ENCODE assay signal across 10 cellular contexts in the genomic region with DNA sequence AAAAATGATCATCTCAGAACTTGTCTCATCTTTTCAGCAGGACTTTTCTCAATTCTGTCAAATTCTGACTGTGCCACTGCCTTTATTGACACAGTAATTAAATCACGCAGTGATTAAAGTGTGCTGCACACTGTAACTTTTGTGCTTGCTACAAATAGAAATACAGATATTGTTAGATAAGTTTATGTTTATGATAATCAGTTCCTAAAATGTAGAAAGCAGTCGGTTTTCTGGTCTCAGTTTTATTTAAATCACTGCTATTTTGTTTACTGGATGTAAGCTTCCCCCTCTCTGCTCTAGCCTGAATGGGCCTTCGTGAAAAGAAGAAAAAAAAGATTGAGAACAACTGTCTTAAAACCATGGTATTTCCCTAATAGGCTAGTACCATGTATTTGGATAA.
DNase-seq lines count a peak whose midpoint lies in the region; ATAC-seq, FAIRE-seq and TF ChIP-seq lines count a peak whose summit lies in the region.
"Had no signal": no experiment of that assay in that cellular context is flagged by ENCODE, and none has a peak within 500 bp of the region (broad histone marks: within the 10 kb centered on the region; RNA-seq: fewer than 3 reads in every experiment).

No MANE protein-coding gene starts in this region.

- H3K9me3 ChIP-seq in IMR-90 (ENCODE audit: control insufficient read depth, insufficient read depth, low read length) (no peaks in the 10 kb centered on the region), GM12878 (replicated peaks; ENCODE audit: control insufficient read depth, insufficient read depth, low read length) (peaks cover 2% of the 10 kb centered on the region; the same call in 2 of the 3 replicates)
- no peaks in the 10 kb centered on the region for H3K9me3 ChIP-seq in naive thymus-derived CD4-positive, alpha-beta T cell (ENCODE audit: control insufficient read depth in 2 of 3, low read length in 3 of 3)

- H3K4me3 Mint-ChIP-seq in naive thymus-derived CD4-positive, alpha-beta T cell: peak overlapping the region in 8 of 10 donors; percentile 17 to 98 (median 91)

- WGBS in IMR-90 (ENCODE audit: extremely low coverage in 2 of 2, insufficient read length in 1 of 2), 2 experiments: no CpG with 5 or more reads among the region's 3 CpGs
- 4% methylated on average over 3 of the region's 3 CpGs for WGBS in GM12878 (ENCODE audit: insufficient coverage, insufficient replicate concordance, low lambda C conversion rate, missing lambda C conversion rate)

- TF ChIP-seq POLR2A in IMR-90 (IDR thresholded peaks at IDR 0.05; ENCODE audit: low read depth, low read length) (no peak), GM12878 (IDR thresholded peaks at IDR 0.05; ENCODE audit: low read depth, low read length) (no peak), GM18505 (IDR thresholded peaks at IDR 0.05; ENCODE audit: borderline replicate concordance, extremely low read depth, insufficient read depth, insufficient read length) (no peak)

- peak overlapping the region; percentile 98 to 100 (median 100) for H3K27ac Mint-ChIP-seq in naive thymus-derived CD4-positive, alpha-beta T cell

- in situ Hi-C loops in IMR-90 (cut with MboI; ENCODE audit: low sequenced_read_pairs) (loop anchor here (5.0 to 10.0 kb wide), 2 partner anchors 178 to 960 kb away; a partner anchor contains a TSS), GM12878 (cut with MboI) (loop anchor here (5.0 to 25.0 kb wide), 5 partner anchors 337 to 1620 kb away; a partner anchor contains a TSS)

- H2BK5ac ChIP-seq in IMR-90 (ENCODE audit: low read depth, low read length, poor library complexity, severe bottlenecking): peak overlapping the region; percentile 94

- H3K9me3 Mint-ChIP-seq in naive thymus-derived CD4-positive, alpha-beta T cell: peaks cover 0 to 6% (median 0%) of the 10 kb centered on the region in 11 donors

- H3K56ac ChIP-seq in IMR-90 (ENCODE audit: extremely low read depth, insufficient read depth, low read length): no peak overlapping the region

- intact Hi-C loops in IMR-90 (cut with micrococcal nuclease): loop anchor here (5.0 to 10.0 kb wide), 3 partner anchors 417 to 900 kb away; no protein-coding TSS in a partner anchor
- intact Hi-C loops in GM12878 (cut with micrococcal nuclease; ENCODE audit: unreplicated experiment): loop anchor here (5.0 kb wide), 4 partner anchors 273 to 637 kb away; a partner anchor contains a TSS
- intact Hi-C loops in naive thymus-derived CD4-positive, alpha-beta T cell (cut with micrococcal nuclease): loop anchor here (5.0 to 10.0 kb wide), 9 partner anchors 337 to 1620 kb away; a partner anchor contains a TSS

- SMC1A ChIA-PET in GM12878 (lab: Charles Lee; ENCODE audit: uncharacterized antibody, unreplicated experiment): interaction anchor here (0.6 to 5.2 kb wide), 22 partner anchors 10 to 1620 kb away, joined by 3 to 134 read pairs (median 4); no protein-coding TSS in a partner anchor

- H3K79me2 ChIP-seq in ACC112 (ENCODE audit: control insufficient read depth, insufficient read depth, low read length, unreplicated experiment) (no peaks in the 10 kb centered on the region), GM12878 (ENCODE audit: control insufficient read depth, insufficient read depth, low read length) (no peaks in the 10 kb centered on the region)

- H3K4me1 ChIP-seq in ACC112 (ENCODE audit: control insufficient read depth, insufficient read depth, low read length, unreplicated experiment) (peaks cover 21% of the 10 kb centered on the region), IMR-90 (ENCODE audit: control insufficient read depth, insufficient read depth, low read length) (peaks cover 5% of the 10 kb centered on the region; the same call in 1 of the 2 replicates), GM12878 (ENCODE audit: control insufficient read depth, insufficient read depth, low read length) (peaks cover 18% of the 10 kb centered on the region)
- peaks cover 27 to 35% of the 10 kb centered on the region in 2 donors for H3K4me1 ChIP-seq in naive thymus-derived CD4-positive, alpha-beta T cell (ENCODE audit: control insufficient read depth in 2 of 2, insufficient read depth in 2 of 2, low read length in 2 of 2)

- H3K27ac ChIP-seq in ACC112 (ENCODE audit: low read depth, low read length): peak overlapping the region; percentile 98
- peak overlapping the region; percentile 13; the same call in 1 of the 2 replicates for H3K27ac ChIP-seq in IMR-90 (ENCODE audit: insufficient read depth, low read length)
- H3K27ac ChIP-seq in GM12878 (ENCODE audit: control insufficient read depth, insufficient read depth): peak overlapping the region; percentile 97
- H3K27ac ChIP-seq in naive thymus-derived CD4-positive, alpha-beta T cell (ENCODE audit: low read depth, low read length): peak overlapping the region; percentile 99

- H2AK5ac ChIP-seq in IMR-90 (ENCODE audit: low read depth, low read length): no peak overlapping the region

- no peak for FAIRE-seq in GM12878 (lab: Jason Lieb, UNC)
- FAIRE-seq: H1, TTC549 had no signal

- peak overlapping the region; percentile 31 for H2AFZ ChIP-seq in ACC112 (ENCODE audit: low read length, unreplicated experiment)
- H2AFZ ChIP-seq in IMR-90 (replicated peaks; ENCODE audit: low read length, poor library complexity): no peak overlapping the region
- peak overlapping the region; percentile 70 for H2AFZ ChIP-seq in GM12878 (ENCODE audit: control insufficient read depth, low read depth, low read length)

- H4K91ac ChIP-seq in IMR-90 (ENCODE audit: insufficient read depth, low read depth, low read length): no peak overlapping the region

- H3K4ac ChIP-seq in IMR-90 (ENCODE audit: low read depth, low read length): no peak overlapping the region

- peaks cover 24 to 64% (median 49%) of the 10 kb centered on the region in 7 donors for H3K4me1 Mint-ChIP-seq in naive thymus-derived CD4-positive, alpha-beta T cell

- peaks cover 0 to 12% (median 0%) of the 10 kb centered on the region in 5 donors for H3K36me3 Mint-ChIP-seq in naive thymus-derived CD4-positive, alpha-beta T cell

- H3K4me2 ChIP-seq in IMR-90 (ENCODE audit: low read depth, low read length) (no peak overlapping the region), GM12878 (ENCODE audit: control insufficient read depth, insufficient read depth) (peak overlapping the region; percentile 69)

- no peak overlapping the region for H2AK9ac ChIP-seq in IMR-90 (replicated peaks; ENCODE audit: low read depth, low read length, poor library complexity)

- no peaks in the 10 kb centered on the region for H3K27me3 Mint-ChIP-seq in naive thymus-derived CD4-positive, alpha-beta T cell

- TF ChIP-seq EP300 in GM12878 (IDR thresholded peaks at IDR 0.05; ENCODE audit: borderline replicate concordance in 1 of 2, control insufficient read depth in 1 of 2, low read depth in 2 of 2, low read length in 2 of 2): no peak

- no peak overlapping the region for H3K23ac ChIP-seq in IMR-90 (ENCODE audit: low read depth, low read length)

- H3K27me3 ChIP-seq in ACC112 (ENCODE audit: insufficient read depth, low read length): no peaks in the 10 kb centered on the region
- H3K27me3 ChIP-seq in IMR-90 (ENCODE audit: control insufficient read depth, insufficient read depth, low read length): no peaks in the 10 kb centered on the region
- H3K27me3 ChIP-seq in GM12878 (replicated peaks in 1 of 2; ENCODE audit: control insufficient read depth in 2 of 2, insufficient read depth in 2 of 2, low read length in 1 of 2): no peaks in the 10 kb centered on the region
- no peaks in the 10 kb centered on the region for H3K27me3 ChIP-seq in naive thymus-derived CD4-positive, alpha-beta T cell (ENCODE audit: control insufficient read depth in 2 of 2, insufficient read depth in 2 of 2, low read length in 2 of 2)

- H3K18ac ChIP-seq in IMR-90 (ENCODE audit: low read depth, low read length): no peak overlapping the region; the same call in 1 of the 2 replicates

- H3K9me1 ChIP-seq in IMR-90 (ENCODE audit: insufficient read depth, low read length): no peaks in the 10 kb centered on the region

- peak overlapping the region; percentile 22; the same call in 1 of the 2 replicates for H4K5ac ChIP-seq in IMR-90 (ENCODE audit: low read depth, low read length)

- no peak for ATAC-seq in IMR-90 (ENCODE audit: low read depth)
- no peak for ATAC-seq in GM12878
- ATAC-seq in naive thymus-derived CD4-positive, alpha-beta T cell: no peak
- ATAC-seq in HG02642 (IDR thresholded peaks at IDR 0.05; ENCODE audit: poor library complexity, unreplicated experiment): no peak
- no peak for ATAC-seq in HG02571 (IDR thresholded peaks at IDR 0.05; ENCODE audit: unreplicated experiment)
- no peak for ATAC-seq in HG02610 (IDR thresholded peaks at IDR 0.05; ENCODE audit: unreplicated experiment)
- ATAC-seq in GM18505 (IDR thresholded peaks at IDR 0.05; ENCODE audit: unreplicated experiment): no peak

- CTCF ChIA-PET in IMR-90 (lab: Yijun Ruan, JAX): interaction anchor here (1.8 kb wide), 1 partner anchor 11 kb away, joined by 9 read pairs; no protein-coding TSS in a partner anchor
- CTCF ChIA-PET in GM12878 (lab: Yijun Ruan, JAX): interaction anchor here (0.6 to 3.9 kb wide), 13 partner anchors 10 to 1076 kb away, joined by 3 to 90 read pairs (median 5); no protein-coding TSS in a partner anchor
- CTCF ChIA-PET in naive thymus-derived CD4-positive, alpha-beta T cell (lab: Charles Lee): interaction anchor here (0.5 kb wide), 1 partner anchor 319 kb away, joined by 3 read pairs; no protein-coding TSS in a partner anchor

- H4K20me1 ChIP-seq in IMR-90 (ENCODE audit: insufficient read depth, low read length): no peaks in the 10 kb centered on the region
- H4K20me1 ChIP-seq in GM12878 (ENCODE audit: control insufficient read depth, insufficient read depth): no peaks in the 10 kb centered on the region

- H3K9ac ChIP-seq in IMR-90 (ENCODE audit: low read depth, low read length) (no peak overlapping the region), GM12878 (ENCODE audit: control insufficient read depth, insufficient read depth, low read length) (peak overlapping the region; percentile 41; the same call in 1 of the 2 replicates)

- peaks cover 5 to 15% of the 10 kb centered on the region in 2 experiments; a peak in 3 of 4 replicates for H3K79me1 ChIP-seq in IMR-90 (ENCODE audit: low read depth in 1 of 2, low read length in 2 of 2)

- peak overlapping the region; percentile 45 to 85; a peak in 3 of 4 replicates for H4K8ac ChIP-seq in IMR-90 (ENCODE audit: low read depth in 2 of 2, low read length in 2 of 2)

- TF ChIP-seq CTCF in IMR-90 (conservative IDR thresholded peaks at IDR 0.05; ENCODE audit: low read depth, low read length) (no peak), GM12878 (IDR thresholded peaks at IDR 0.05 in 2 of 3, conservative IDR thresholded peaks at IDR 0.05 in 1 of 3; ENCODE audit: control insufficient read depth in 2 of 3, extremely low read depth in 1 of 3, insufficient read depth in 1 of 3, low read depth in 3 of 3, low read length in 3 of 3) (no peak)

- DNase-seq in IMR-90: no peak
- no peak for DNase-seq in GM12878 (ENCODE audit: low read depth, low spot score)
- DNase-seq in naive thymus-derived CD4-positive, alpha-beta T cell: no peak

- TF ChIP-seq RAD21 in IMR-90 (IDR thresholded peaks at IDR 0.05; ENCODE audit: low read length) (no peak), GM12878 (IDR thresholded peaks at IDR 0.05; ENCODE audit: insufficient read depth, low read depth, low read length) (no peak)

- H2BK15ac ChIP-seq in IMR-90 (ENCODE audit: low read depth, low read length): peak overlapping the region; percentile 76; the same call in 2 of the 3 replicates

- no TSS peak for BruUV-seq in IMR-90 (replicated peaks; lab: Mats Ljungman, UMichigan)
- no TSS peak for BruUV-seq in GM12878 (replicated peaks; lab: Mats Ljungman, UMichigan)

- RAD21 ChIA-PET in GM12878 (lab: Charles Lee; ENCODE audit: unreplicated experiment): interaction anchor here (0.6 to 5.2 kb wide), 16 partner anchors 8 to 963 kb away, joined by 3 to 132 read pairs (median 6); no protein-coding TSS in a partner anchor

- H3K36me3 ChIP-seq in ACC112 (ENCODE audit: insufficient read depth, low read length) (no peaks in the 10 kb centered on the region), IMR-90 (ENCODE audit: control insufficient read depth, insufficient read depth, low read length) (no peaks in the 10 kb centered on the region), GM12878 (ENCODE audit: control insufficient read depth in 2 of 2, insufficient read depth in 2 of 2, low read length in 1 of 2) (no peaks in the 10 kb centered on the region)
- no peaks in the 10 kb centered on the region for H3K36me3 ChIP-seq in naive thymus-derived CD4-positive, alpha-beta T cell (ENCODE audit: control insufficient read depth in 2 of 3, insufficient read depth in 3 of 3, low read length in 3 of 3)

- POLR2A ChIA-PET in IMR-90 (lab: Charles Lee; ENCODE audit: unreplicated experiment): no interaction called here
- POLR2A ChIA-PET in GM12878 (lab: Charles Lee): interaction anchor here (0.7 to 3.1 kb wide), 4 partner anchors 134 to 345 kb away, joined by 3 to 20 read pairs (median 7); no protein-coding TSS in a partner anchor
- POLR2A ChIA-PET in naive thymus-derived CD4-positive, alpha-beta T cell (lab: Charles Lee): interaction anchor here (0.5 to 2.5 kb wide), 4 partner anchors 74 to 1229 kb away, joined by 3 to 11 read pairs (median 6); a partner anchor contains a TSS

- H3K4me3 ChIP-seq in ACC112 (ENCODE audit: low read depth, low read length): no peak overlapping the region
- H3K4me3 ChIP-seq in IMR-90 (ENCODE audit: insufficient read depth, low read depth, low read length): no peak overlapping the region
- no peak overlapping the region for H3K4me3 ChIP-seq in GM12878
- no peak overlapping the region for H3K4me3 ChIP-seq in naive thymus-derived CD4-positive, alpha-beta T cell (ENCODE audit: low read length)

- H2BK120ac ChIP-seq in IMR-90 (ENCODE audit: low read depth, low read length): no peak overlapping the region

- H3K14ac ChIP-seq in IMR-90 (replicated peaks; ENCODE audit: low read depth, low read length): no peak overlapping the region

- no peak overlapping the region; the same call in 1 of the 2 replicates for H2BK20ac ChIP-seq in IMR-90 (ENCODE audit: low read depth, low read length)

- dilution Hi-C loops in IMR-90 (cut with HindIII; ENCODE audit: low sequenced_read_pairs, unreplicated experiment): no loop called here

Comparison
In these comparisons a context has a peak if more than half of its experiments do, and no peak if none do; other contexts are left out.
1. H3K27ac ChIP-seq: peak in every context shown above with its lines; median percentile 99 in naive thymus-derived CD4-positive, alpha-beta T cell; 98 in ACC112; 97 in GM12878; 13 in IMR-90.